18 cellular contexts compared by ENCODE assay signal in the genomic region with DNA sequence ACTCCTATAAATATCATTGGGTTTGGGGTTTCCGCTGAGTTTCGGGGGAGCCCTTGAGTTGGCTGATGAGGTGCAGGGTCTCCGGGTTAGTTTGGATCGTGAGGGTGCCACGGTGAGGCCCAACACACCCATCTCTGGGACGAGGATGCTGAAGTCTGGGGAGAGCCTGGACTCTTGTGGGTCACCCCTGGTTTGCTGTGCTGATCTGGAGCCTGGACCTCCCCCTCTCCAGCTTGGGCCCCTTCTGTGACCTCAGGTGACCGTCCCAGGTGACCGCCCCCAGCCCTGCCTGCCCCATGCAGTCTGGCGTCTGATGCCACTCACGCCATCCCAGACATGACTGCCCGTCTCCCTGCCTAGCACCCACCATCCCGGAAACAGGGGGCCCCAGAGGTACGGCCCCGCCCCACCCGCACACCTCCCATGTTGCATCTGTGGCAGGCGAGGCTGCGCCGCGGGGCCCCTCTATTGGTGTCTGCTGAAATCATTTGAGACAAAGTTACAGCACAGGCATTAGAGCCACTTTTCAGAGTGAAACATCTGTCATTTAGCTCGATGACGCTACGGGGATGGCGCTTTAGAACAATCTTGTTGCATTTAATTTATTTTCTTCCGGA. TPM values are rescaled to one million over a fixed set of nuclear protein-coding genes. Genes with fewer than 3 reads are reported as not detected.
DNase-seq lines count a peak whose midpoint lies in the region; ATAC-seq and TF ChIP-seq lines count a peak whose summit lies in the region.
"Had no signal": no experiment of that assay in that cellular context is flagged by ENCODE, and none has a peak within 500 bp of the region (broad histone marks: within the 10 kb centered on the region; RNA-seq: fewer than 3 reads in every experiment).

No MANE protein-coding gene starts in this region.

- H3K27ac Mint-ChIP-seq in chondrocyte (ENCODE audit: unreplicated experiment): no peak overlapping the region
- H3K27ac Mint-ChIP-seq: CD8-positive, alpha-beta memory T cell; T-cell had no signal

- no peak overlapping the region for H3K4me3 Mint-ChIP-seq in chondrocyte (ENCODE audit: unreplicated experiment)
- H3K4me3 Mint-ChIP-seq: CD8-positive, alpha-beta memory T cell; T-cell had no signal

- no peak for TF ChIP-seq CTCF in chondrocyte (IDR thresholded peaks at IDR 0.05)

- peaks cover 43% of the 10 kb centered on the region for H3K27me3 Mint-ChIP-seq in chondrocyte (ENCODE audit: low read depth)

- H3K36me3 Mint-ChIP-seq in chondrocyte (ENCODE audit: low read depth): no peaks in the 10 kb centered on the region
- H3K36me3 Mint-ChIP-seq: CD8-positive, alpha-beta memory T cell; T-cell had no signal

- DNase-seq in left ventricle myocardium superior: peak; percentile 19
- DNase-seq in cardiac septum (ENCODE audit: low spot score): no peak
- peak; percentile 31 for DNase-seq in NCI-H524 treated with DMSO at 0.1 percent for 48 hours (lab: John Stamatoyannopoulos, UW)
- DNase-seq in chondrocyte (ENCODE audit: low spot score): peak; percentile 66
- no peak for DNase-seq in NCI-H2196 treated with DMSO at 0.1 percent for 48 hours (lab: John Stamatoyannopoulos, UW; ENCODE audit: unreplicated experiment)
- DNase-seq in superior temporal gyrus (ENCODE audit: extremely low spot score): no peak
- DNase-seq: CD8-positive, alpha-beta memory T cell; DND-41; KG1; NCI-H1417; NCI-H1930; NCI-H510A; NCI-H774; T-cell had no signal

- no peak for ATAC-seq in left ventricle myocardium superior
- ATAC-seq in HG03432 (IDR thresholded peaks at IDR 0.05; ENCODE audit: unreplicated experiment): no peak
- ATAC-seq: HepG2, Panc1, T-cell had no signal

- intact Hi-C loops in left ventricle myocardium superior (cut with micrococcal nuclease): no loop called here
- intact Hi-C loops in cardiac septum (cut with DNase I): no loop called here

- H3K9me3 Mint-ChIP-seq in chondrocyte (ENCODE audit: low read depth): no peaks in the 10 kb centered on the region
- H3K9me3 Mint-ChIP-seq: CD8-positive, alpha-beta memory T cell; T-cell had no signal

- no peaks in the 10 kb centered on the region for H3K4me1 Mint-ChIP-seq in chondrocyte (ENCODE audit: low read depth)

RNA-seq across cellular contexts. Expression of a gene that starts 21.0 kb away (rescaled TPM):
- total RNA-seq in left ventricle myocardium superior: not detected
- not detected for total RNA-seq in cardiac septum
- total RNA-seq in chondrocyte: not detected in 3 replicates
- total RNA-seq: CD8-positive, alpha-beta memory T cell; HepG2; SK-MEL-5; T-cell had no signal

Comparison
In these comparisons a context has a peak if more than half of its experiments do, and no peak if none do; other contexts are left out.
1. DNase-seq: peak in left ventricle myocardium superior (single experiment), NCI-H524 treated with DMSO at 0.1 percent for 48 hours (single experiment) and chondrocyte (single experiment); none in cardiac septum (single experiment), NCI-H2196 treated with DMSO at 0.1 percent for 48 hours (single experiment) and superior temporal gyrus (single experiment).